10 cellular contexts compared by ENCODE assay signal in the genomic region with DNA sequence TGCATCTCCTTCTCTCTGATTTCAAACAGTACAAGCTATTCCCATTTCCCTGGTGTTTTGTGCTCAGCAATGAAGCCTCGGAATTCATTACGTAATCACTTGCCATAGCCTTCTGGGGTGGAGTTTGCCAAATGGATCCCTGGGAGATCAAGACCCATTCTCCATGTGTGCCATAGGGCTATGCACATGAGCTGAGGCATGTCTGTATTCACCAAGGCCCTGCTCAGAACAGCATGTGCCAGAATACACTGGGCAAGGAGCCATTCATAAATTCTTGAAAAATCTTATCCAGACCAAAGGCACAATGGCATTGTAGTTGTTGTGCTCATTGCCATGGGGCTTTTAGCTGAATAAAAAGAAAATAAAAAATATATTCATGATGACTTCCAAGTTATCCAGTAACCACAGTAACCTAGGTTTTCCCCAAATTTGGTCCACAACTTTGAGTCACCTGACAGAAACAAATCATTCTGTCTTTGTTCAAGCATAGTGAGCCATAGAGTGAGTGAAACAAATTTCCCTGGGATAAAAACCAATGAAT. TPM values are rescaled to one million over a fixed set of nuclear protein-coding genes. Genes with fewer than 3 reads are reported as not detected.
DNase-seq lines count a peak whose midpoint lies in the region; ATAC-seq and TF ChIP-seq lines count a peak whose summit lies in the region.
"Had no signal": no experiment of that assay in that cellular context is flagged by ENCODE, and none has a peak within 500 bp of the region (broad histone marks: within the 10 kb centered on the region; RNA-seq: fewer than 3 reads in every experiment).

No MANE protein-coding gene starts in this region.

- DNase-seq in DMS53 (lab: John Stamatoyannopoulos, UW) (peak; percentile 41), fibroblast of peridontal ligament (ENCODE audit: extremely low read depth) (peak; percentile 95), renal cortical epithelial cell (ENCODE audit: low read depth) (peak; percentile 99), SIG-M5 (lab: John Stamatoyannopoulos, UW) (no peak), NCI-H1105 (lab: John Stamatoyannopoulos, UW) (no peak)
- no peak for DNase-seq in stimulated activated CD4-positive, alpha-beta T cell treated with anti-CD3 and anti-CD28 coated beads, Interleukin-4, amount 100 ng/mL, for 24 hours
- DNase-seq: NCI-H510A had no signal

- ATAC-seq in SK-N-SH treated with all-trans-retinoic acid at 6 μM for 48 hours (peak; percentile 92), HG02763 (IDR thresholded peaks at IDR 0.05; ENCODE audit: unreplicated experiment) (no peak)

TF ChIP-seq in SK-N-SH treated with all-trans-retinoic acid at 6 μM for 48 hours, 23 proteins besides CTCF, POLR2A, EP300 and RAD21:
- TF ChIP-seq, protein P1, sequence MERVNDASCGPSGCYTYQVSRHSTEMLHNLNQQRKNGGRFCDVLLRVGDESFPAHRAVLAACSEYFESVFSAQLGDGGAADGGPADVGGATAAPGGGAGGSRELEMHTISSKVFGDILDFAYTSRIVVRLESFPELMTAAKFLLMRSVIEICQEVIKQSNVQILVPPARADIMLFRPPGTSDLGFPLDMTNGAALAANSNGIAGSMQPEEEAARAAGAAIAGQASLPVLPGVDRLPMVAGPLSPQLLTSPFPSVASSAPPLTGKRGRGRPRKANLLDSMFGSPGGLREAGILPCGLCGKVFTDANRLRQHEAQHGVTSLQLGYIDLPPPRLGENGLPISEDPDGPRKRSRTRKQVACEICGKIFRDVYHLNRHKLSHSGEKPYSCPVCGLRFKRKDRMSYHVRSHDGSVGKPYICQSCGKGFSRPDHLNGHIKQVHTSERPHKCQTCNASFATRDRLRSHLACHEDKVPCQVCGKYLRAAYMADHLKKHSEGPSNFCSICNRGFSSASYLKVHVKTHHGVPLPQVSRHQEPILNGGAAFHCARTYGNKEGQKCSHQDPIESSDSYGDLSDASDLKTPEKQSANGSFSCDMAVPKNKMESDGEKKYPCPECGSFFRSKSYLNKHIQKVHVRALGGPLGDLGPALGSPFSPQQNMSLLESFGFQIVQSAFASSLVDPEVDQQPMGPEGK (CRISPR knock-in tag; IDR thresholded peaks at IDR 0.05; ENCODE audit: borderline replicate concordance) = no peak
- no peak for TF ChIP-seq ZFP30 (CRISPR knock-in tag; IDR thresholded peaks at IDR 0.05)
- TF ChIP-seq ZNF565 (CRISPR knock-in tag; conservative IDR thresholded peaks at IDR 0.05; ENCODE audit: low read depth) = no peak
- TF ChIP-seq ARNTL (CRISPR knock-in tag; IDR thresholded peaks at IDR 0.05; ENCODE audit: borderline replicate concordance, low read depth) = no peak
- TF ChIP-seq CSDC2 (CRISPR knock-in tag; IDR thresholded peaks at IDR 0.05) = no peak
- no peak for TF ChIP-seq RARB (CRISPR knock-in tag; IDR thresholded peaks at IDR 0.05)
- TF ChIP-seq SNAI2 (CRISPR knock-in tag; IDR thresholded peaks at IDR 0.05) = no peak
- TF ChIP-seq ZNF8 (CRISPR knock-in tag; IDR thresholded peaks at IDR 0.05) = no peak
- no peak for TF ChIP-seq ZC3H10 (CRISPR knock-in tag; IDR thresholded peaks at IDR 0.05)

RNA-seq across cellular contexts. Expression of gene CRB1, which starts 53.0 kb away (rescaled TPM):
- 0.25 TPM in 1 of 2 replicates, not detected in the other for total RNA-seq in renal cortical epithelial cell
- total RNA-seq: ascending aorta had no signal

Comparison
In these comparisons a context has a peak if more than half of its experiments do, and no peak if none do; other contexts are left out.
1. DNase-seq: peak in DMS53 (single experiment), fibroblast of peridontal ligament (single experiment) and renal cortical epithelial cell (single experiment); none in stimulated activated CD4-positive, alpha-beta T cell treated with anti-CD3 and anti-CD28 coated beads, Interleukin-4, amount 100 ng/mL, for 24 hours (single experiment), SIG-M5 (single experiment) and NCI-H1105 (single experiment).